13 cellular contexts compared by ENCODE assay signal in the genomic region with DNA sequence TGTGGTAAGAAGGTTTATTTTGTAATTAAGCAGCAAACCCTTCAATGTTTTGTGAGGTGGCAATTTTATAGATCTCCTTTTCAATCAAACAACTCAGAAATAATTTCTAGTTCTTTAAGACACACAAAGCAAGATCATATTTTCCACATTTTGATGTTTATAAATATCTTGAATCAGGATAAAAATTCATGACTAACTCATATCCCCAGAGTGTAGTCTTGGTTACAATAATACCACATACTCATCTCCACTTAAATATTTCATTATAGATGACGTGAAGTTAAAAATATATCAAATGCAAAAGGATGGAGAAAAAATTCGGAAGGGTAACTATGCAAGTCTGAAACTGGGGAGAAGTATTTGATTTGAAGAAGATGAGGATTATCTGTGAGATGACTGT. TPM values are rescaled to one million over a fixed set of nuclear protein-coding genes. Genes with fewer than 3 reads are reported as not detected.
DNase-seq lines count a peak whose midpoint lies in the region; TF ChIP-seq lines count a peak whose summit lies in the region.
"Had no signal": no experiment of that assay in that cellular context is flagged by ENCODE, and none has a peak within 500 bp of the region (broad histone marks: within the 10 kb centered on the region; RNA-seq: fewer than 3 reads in every experiment).

No MANE protein-coding gene starts in this region.

- H3K4me3 ChIP-seq in AG10803 (ENCODE audit: low read length) (no peak overlapping the region), adipocyte (ENCODE audit: low read length) (no peak overlapping the region)

- no peak for TF ChIP-seq CTCF in AG10803 (conservative IDR thresholded peaks at IDR 0.05; ENCODE audit: low read length)
- no peak for TF ChIP-seq CTCF in osteocyte (IDR thresholded peaks at IDR 0.05)

- no peaks in the 10 kb centered on the region for H3K27me3 Mint-ChIP-seq in osteocyte (ENCODE audit: unreplicated experiment)
- H3K27me3 Mint-ChIP-seq: B cell had no signal

- no peaks in the 10 kb centered on the region for H3K36me3 ChIP-seq in adipocyte (ENCODE audit: control insufficient read depth, insufficient read depth, low read length, severe bottlenecking)

- peak overlapping the region; percentile 43 for H3K27ac Mint-ChIP-seq in osteocyte (ENCODE audit: unreplicated experiment)
- H3K27ac Mint-ChIP-seq: B cell; CD4-positive, alpha-beta memory T cell had no signal

- H3K4me1 Mint-ChIP-seq in osteocyte (ENCODE audit: unreplicated experiment), result peaks cover 14% of the 10 kb centered on the region
- H3K4me1 Mint-ChIP-seq: B cell; CD4-positive, alpha-beta memory T cell had no signal

- H3K4me1 ChIP-seq in adipocyte (ENCODE audit: control insufficient read depth, insufficient read depth, low read length), result no peaks in the 10 kb centered on the region

- H3K36me3 Mint-ChIP-seq in osteocyte (ENCODE audit: unreplicated experiment), result no peaks in the 10 kb centered on the region
- H3K36me3 Mint-ChIP-seq: CD4-positive, alpha-beta memory T cell had no signal

- DNase-seq in AG10803 (ENCODE audit: low read depth), result peak; percentile 8
- peak; percentile 43 for DNase-seq in adipocyte (ENCODE audit: low read depth)
- DNase-seq in fibroblast of gingiva (ENCODE audit: low read depth), result peak; percentile 21
- no peak for DNase-seq in osteocyte (ENCODE audit: extremely low spot score, unreplicated experiment)
- no peak for DNase-seq in COLO829 (ENCODE audit: low spot score)
- DNase-seq in NCI-H524 treated with DMSO at 0.1 percent for 48 hours (lab: John Stamatoyannopoulos, UW), result no peak
- DNase-seq in NCI-H1694 (lab: John Stamatoyannopoulos, UW), result no peak
- DNase-seq: 8988T; CD4-positive, alpha-beta memory T cell; COR-L47; DND-41; GDM1 had no signal

- H3K27me3 ChIP-seq in adipocyte (replicated peaks; ENCODE audit: control insufficient read depth, insufficient read depth, low read length), result no peaks in the 10 kb centered on the region

- no peaks in the 10 kb centered on the region for H3K9me3 Mint-ChIP-seq in osteocyte (ENCODE audit: unreplicated experiment)

- no peaks in the 10 kb centered on the region for H3K9me3 ChIP-seq in adipocyte (ENCODE audit: control insufficient read depth, low read length)

- H3K4me3 Mint-ChIP-seq in osteocyte (ENCODE audit: unreplicated experiment), result no peak overlapping the region
- H3K4me3 Mint-ChIP-seq: B cell; CD4-positive, alpha-beta memory T cell had no signal

- H3K9ac ChIP-seq in adipocyte (ENCODE audit: low read length), result no peak overlapping the region

RNA-seq across cellular contexts. Expression of a gene that starts 59.8 kb away (rescaled TPM):
- 23.0 and 27.8 TPM in 2 replicates for total RNA-seq in osteocyte

Comparison
In these comparisons a context has a peak if more than half of its experiments do, and no peak if none do; other contexts are left out.
1. DNase-seq: peak in AG10803 (single experiment), adipocyte (single experiment) and fibroblast of gingiva (single experiment); none in osteocyte (single experiment), COLO829 (single experiment), NCI-H524 treated with DMSO at 0.1 percent for 48 hours (single experiment) and NCI-H1694 (single experiment).